6 cellular contexts compared by ENCODE assay signal in the genomic region with DNA sequence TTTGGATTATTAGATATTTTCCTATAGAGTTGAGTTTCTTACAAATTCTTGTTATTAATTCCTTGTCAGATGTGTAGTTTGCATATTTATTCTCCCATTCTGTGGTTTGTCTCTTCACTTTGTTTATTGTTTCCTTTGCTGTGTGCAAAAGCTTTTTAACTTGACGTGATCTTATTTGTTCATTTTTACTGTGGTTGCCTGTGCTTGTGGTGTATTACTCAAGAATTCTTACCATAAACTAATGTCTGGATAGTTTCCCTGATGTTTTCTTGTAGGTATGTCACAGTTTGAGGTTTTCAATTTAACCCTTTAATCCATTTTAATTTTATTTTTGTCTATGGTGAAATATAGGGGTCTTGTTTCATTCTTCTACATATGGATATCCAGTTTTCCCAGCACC.
"Had no signal": no experiment of that assay in that cellular context is flagged by ENCODE, and none has a peak within 500 bp of the region (broad histone marks: within the 10 kb centered on the region; RNA-seq: fewer than 3 reads in every experiment).

No MANE protein-coding gene starts in this region.

- H3K4me3 Mint-ChIP-seq: IgD-negative memory B cell had no signal

- H3K27ac Mint-ChIP-seq: IgD-negative memory B cell had no signal

- ATAC-seq: HepG2, K562 had no signal

- H3K27me3 Mint-ChIP-seq: IgD-negative memory B cell had no signal

- DNase-seq: IMR-90, KBM-7, KG1 had no signal

- H3K4me1 Mint-ChIP-seq: IgD-negative memory B cell had no signal
